ENCODE assay signal across 8 cellular contexts in genomic region chrX:107118322-107119147, GRCh38. TPM values are rescaled to one million over a fixed set of nuclear protein-coding genes. Genes with fewer than 3 reads are reported as not detected.
DNase-seq lines count a peak whose midpoint lies in the region; ATAC-seq and TF ChIP-seq lines count a peak whose summit lies in the region.

Gene RBM41 (minus strand): TSS chrX:107118822. CDS start chrX:107118773, 49 bp downstream.

- TF ChIP-seq CTCF in AG09309 (IDR thresholded peaks at IDR 0.05; ENCODE audit: control insufficient read depth, insufficient read depth, low read depth, low read length, missing control alignments) (no peak), choroid plexus epithelial cell (conservative IDR thresholded peaks at IDR 0.05; ENCODE audit: low read depth, low read length) (no peak), kidney epithelial cell (IDR thresholded peaks at IDR 0.05; ENCODE audit: insufficient read depth, low read length, poor library complexity, severe bottlenecking) (no peak)

- peak within 1 kb of the TSS; percentile 79 for H3K4me3 ChIP-seq in AG09309 (ENCODE audit: control insufficient read depth, low read depth, low read length)
- H3K4me3 ChIP-seq in choroid plexus epithelial cell (ENCODE audit: low read depth, low read length) = peak within 1 kb of the TSS; percentile 71
- H3K4me3 ChIP-seq in kidney epithelial cell (ENCODE audit: low read depth, low read length) = peak within 1 kb of the TSS; percentile 66

- peak; percentile 23 for DNase-seq in AG09309 (ENCODE audit: low read depth)
- peak; percentile 79 for DNase-seq in NCI-H345 treated with DMSO at 0.1 percent for 48 hours (lab: John Stamatoyannopoulos, UW; ENCODE audit: unreplicated experiment)
- DNase-seq in activated CD4-positive, alpha-beta T cell treated with anti-CD3 and anti-CD28 coated beads for 24 hours (ENCODE audit: low read depth in 2 of 2) = peak; percentile 45 to 55
- peak; percentile 84 for DNase-seq in choroid plexus epithelial cell (ENCODE audit: low read depth)
- DNase-seq in kidney epithelial cell (ENCODE audit: low read depth) = peak; percentile 45
- DNase-seq in stimulated activated CD4-positive, alpha-beta T cell treated with anti-CD3 and anti-CD28 coated beads, Interleukin-15, amount 100 ng/mL, for 24 hours = peak; percentile 78

- ATAC-seq in GM19035 (IDR thresholded peaks at IDR 0.05; ENCODE audit: unreplicated experiment) = peak; percentile 99
- ATAC-seq in HG03354 (IDR thresholded peaks at IDR 0.05; ENCODE audit: poor library complexity, severe bottlenecking, unreplicated experiment) = peak; percentile 100

- no peaks in the 10 kb centered on the region for H3K36me3 ChIP-seq in kidney epithelial cell (ENCODE audit: control insufficient read depth, insufficient read depth, low read length)

- H3K27me3 ChIP-seq in kidney epithelial cell (ENCODE audit: control insufficient read depth, insufficient read depth, low read length) = peaks cover 6% of the 10 kb centered on the region

RNA-seq across cellular contexts. Expression of gene RBM41, which starts in this region (rescaled TPM):
- 13.1 and 20.8 TPM in 2 replicates for total RNA-seq in kidney epithelial cell

Comparison
In these comparisons a context has a peak if more than half of its experiments do, and no peak if none do; other contexts are left out.
1. Peak in every context shown above with its lines: DNase-seq, ATAC-seq and H3K4me3 ChIP-seq.
2. DNase-seq: peak in every context shown above with its lines; median percentile 84 in choroid plexus epithelial cell; 79 in NCI-H345 treated with DMSO at 0.1 percent for 48 hours; 78 in stimulated activated CD4-positive, alpha-beta T cell treated with anti-CD3 and anti-CD28 coated beads, Interleukin-15, amount 100 ng/mL, for 24 hours; 50 in activated CD4-positive, alpha-beta T cell treated with anti-CD3 and anti-CD28 coated beads for 24 hours; 45 in kidney epithelial cell; 23 in AG09309.